In genomic region chr10:71805776-71806705, GRCh38 we compare ENCODE assay signal across 11 cellular contexts. TPM values are rescaled to one million over a fixed set of nuclear protein-coding genes. Genes with fewer than 3 reads are reported as not detected.
DNase-seq lines count a peak whose midpoint lies in the region; ATAC-seq, FAIRE-seq and TF ChIP-seq lines count a peak whose summit lies in the region.
"Had no signal": no experiment of that assay in that cellular context is flagged by ENCODE, and none has a peak within 500 bp of the region (broad histone marks: within the 10 kb centered on the region; RNA-seq: fewer than 3 reads in every experiment).

No MANE protein-coding gene starts in this region.

- no TSS peak for BruUV-seq in MCF 10A (replicated peaks; lab: Mats Ljungman, UMichigan)

- H3K4me1 Mint-ChIP-seq in MCF 10A (ENCODE audit: insufficient read depth, unreplicated experiment) = no peaks in the 10 kb centered on the region

- H3K4me3 ChIP-seq in right atrium auricular region (no peak overlapping the region), right lobe of liver (no peak overlapping the region)
- H3K4me3 ChIP-seq: thyroid gland had no signal

- TF ChIP-seq CTCF in right atrium auricular region (IDR thresholded peaks at IDR 0.05) (no peak), right lobe of liver (IDR thresholded peaks at IDR 0.05) (no peak), MCF 10A (IDR thresholded peaks at IDR 0.05; ENCODE audit: unreplicated experiment) (no peak)

- TF ChIP-seq POLR2A in right lobe of liver (IDR thresholded peaks at IDR 0.05) (no peak), H54 (IDR thresholded peaks at IDR 0.05; ENCODE audit: low read depth, low read length) (no peak)

- H3K36me3 ChIP-seq in right atrium auricular region (no peaks in the 10 kb centered on the region), right lobe of liver (no peaks in the 10 kb centered on the region)
- H3K36me3 ChIP-seq: thyroid gland had no signal

- H3K27ac ChIP-seq in right atrium auricular region (no peak overlapping the region), right lobe of liver (no peak overlapping the region)
- H3K27ac ChIP-seq: thyroid gland had no signal

- H3K27me3 Mint-ChIP-seq in MCF 10A (ENCODE audit: insufficient read depth, unreplicated experiment) = peaks cover 15% of the 10 kb centered on the region

- peaks cover 6% of the 10 kb centered on the region for H3K36me3 Mint-ChIP-seq in MCF 10A (ENCODE audit: insufficient read depth, unreplicated experiment)
- H3K36me3 Mint-ChIP-seq: mesothelial cell of epicardium had no signal

- FAIRE-seq in H54 (lab: Jason Lieb, UNC) = no peak

- H3K9me3 ChIP-seq in right atrium auricular region (no peaks in the 10 kb centered on the region), right lobe of liver (no peaks in the 10 kb centered on the region)
- H3K9me3 ChIP-seq: thyroid gland had no signal

- WGBS in right lobe of liver (ENCODE audit: insufficient coverage, low coverage, low lambda C conversion rate, missing lambda C conversion rate) = 58% methylated on average over 13 of the region's 41 CpGs

- DNase-seq in Right ventricle myocardium inferior (ENCODE audit: missing footprints) = no peak
- DNase-seq in right atrium auricular region (ENCODE audit: low spot score) = no peak
- DNase-seq in dermis blood vessel endothelial cell = peak; percentile 54
- DNase-seq in right lobe of liver = peak in 1 of 3 donors; percentile 46
- no peak for DNase-seq in middle frontal gyrus (ENCODE audit: extremely low spot score, low spot score)
- no peak for DNase-seq in H54 (ENCODE audit: insufficient read length, low spot score)
- no peak for DNase-seq in NCI-H510A (lab: John Stamatoyannopoulos, UW)
- DNase-seq in MCF 10A (ENCODE audit: unreplicated experiment) = no peak
- DNase-seq: activated naive CD4-positive, alpha-beta T cell treated with anti-CD3 and anti-CD28 coated beads, Interleukin-2, amount 50 U/mL, for 16 hours had no signal

- H3K27me3 ChIP-seq in right atrium auricular region = no peaks in the 10 kb centered on the region
- no peaks in the 10 kb centered on the region for H3K27me3 ChIP-seq in right lobe of liver
- H3K27me3 ChIP-seq: thyroid gland had no signal

- H3K4me1 ChIP-seq in right atrium auricular region (no peaks in the 10 kb centered on the region), right lobe of liver (no peaks in the 10 kb centered on the region)
- H3K4me1 ChIP-seq: thyroid gland had no signal

- CTCF ChIA-PET in MCF 10A (lab: Yijun Ruan, JAX) = interaction anchor here (0.5 to 1.3 kb wide), 10 partner anchors 89 to 487 kb away, joined by 3 to 7 read pairs (median 4); partner anchors contain the start of gene SLC29A3

- no peak overlapping the region for H3K4me3 Mint-ChIP-seq in MCF 10A (ENCODE audit: unreplicated experiment)
- H3K4me3 Mint-ChIP-seq: mesothelial cell of epicardium had no signal

- no peak overlapping the region for H3K27ac Mint-ChIP-seq in MCF 10A (ENCODE audit: low read depth, unreplicated experiment)
- H3K27ac Mint-ChIP-seq: mesothelial cell of epicardium had no signal

- intact Hi-C loops in Right ventricle myocardium inferior (cut with DNase I) (no loop called here), right lobe of liver (cut with DNase I) (no loop called here), MCF 10A (cut with micrococcal nuclease) (no loop called here)

- H3K9me3 Mint-ChIP-seq in MCF 10A (ENCODE audit: unreplicated experiment) = no peaks in the 10 kb centered on the region
- H3K9me3 Mint-ChIP-seq: mesothelial cell of epicardium had no signal

- ATAC-seq in Right ventricle myocardium inferior (peak; percentile 53), right lobe of liver (peak; percentile 59 to 68 (median 61))

- POLR2A ChIA-PET in MCF 10A (lab: Yijun Ruan, JAX) = interaction anchor here (1.6 kb wide), 1 partner anchor 12 kb away, joined by 3 read pairs; no protein-coding TSS in a partner anchor

RNA-seq across cellular contexts. Expression of gene VSIR, which starts 32.7 kb away (rescaled TPM):
- total RNA-seq in Right ventricle myocardium inferior (140 TPM), right atrium auricular region (10 to 100 TPM; 36.1 to 56.0 TPM), dermis blood vessel endothelial cell (25.1 and 42.2 TPM in 2 replicates), right lobe of liver (10 to 100 TPM in 3 of 6 experiments, 1 to 10 TPM in 3; 6.1 to 17.1 (median 10.1) TPM), MCF 10A (2022) (3.6 and 7.0 TPM in 2 replicates)

RNA-seq across cellular contexts. Expression of gene PSAP, which starts 45.0 kb away (rescaled TPM):
- total RNA-seq in Right ventricle myocardium inferior (1,777 TPM), right atrium auricular region (1,000 to 10,000 TPM; 1,145 to 1,486 TPM), dermis blood vessel endothelial cell (763 and 907 TPM in 2 replicates), right lobe of liver (100 to 1,000 TPM; 520 to 743 (median 570) TPM), MCF 10A (2022) (506 and 692 TPM in 2 replicates)
